Comparison of ENCODE assay signal across 26 cellular contexts in the genomic region with DNA sequence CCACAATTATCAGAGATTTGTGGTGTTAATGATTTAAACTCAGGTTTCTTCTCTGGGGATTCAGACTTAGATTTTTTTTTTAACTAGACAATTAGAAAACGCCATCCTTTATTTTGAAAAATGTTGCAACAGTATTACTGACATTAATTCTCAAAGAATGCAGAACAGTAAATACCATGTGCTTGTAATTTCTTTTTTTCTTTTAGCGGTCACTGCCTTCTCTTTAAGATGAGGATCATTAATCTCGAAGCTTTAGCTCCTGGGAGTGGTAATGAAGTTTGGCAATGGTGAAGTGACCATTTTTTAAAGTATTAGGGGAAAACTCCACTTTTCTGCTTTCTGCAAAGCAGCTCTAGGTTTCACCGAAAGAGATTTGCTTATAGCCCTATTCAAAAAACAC.
"Had no signal": no experiment of that assay in that cellular context is flagged by ENCODE, and none has a peak within 500 bp of the region (broad histone marks: within the 10 kb centered on the region; RNA-seq: fewer than 3 reads in every experiment).

No MANE protein-coding gene starts in this region.

- H3K4me3 Mint-ChIP-seq: activated naive CD4-positive, alpha-beta T cell treated with anti-CD3 and anti-CD28 coated beads for 36 hours; activated naive CD8-positive, alpha-beta T cell treated with anti-CD3 and anti-CD28 coated beads for 36 hours; brain; naive thymus-derived CD8-positive, alpha-beta T cell; stimulated activated effector memory CD8-positive, alpha-beta T cell treated with anti-CD3 and anti-CD28 coated beads, Interleukin-12 subunit alpha, Interleukin-12 subunit beta, amount 100 ng/mL, for 72 hours; stimulated activated naive CD8-positive, alpha-beta T cell treated with anti-CD3 and anti-CD28 coated beads, Interleukin-15, Interleukin-2, amounts not matched to agents 100 ng/mL and 50 ng/mL, for 24 hours had no signal

- H3K4me1 Mint-ChIP-seq: activated naive CD8-positive, alpha-beta T cell treated with anti-CD3 and anti-CD28 coated beads for 36 hours; naive thymus-derived CD8-positive, alpha-beta T cell; stimulated activated effector memory CD8-positive, alpha-beta T cell treated with anti-CD3 and anti-CD28 coated beads, Interleukin-12 subunit alpha, Interleukin-12 subunit beta, amount 100 ng/mL, for 72 hours had no signal

- H3K9me3 ChIP-seq: adrenal gland, ascending aorta, colonic mucosa, left ventricle myocardium inferior, thoracic aorta, uterus had no signal

- ATAC-seq: foreskin keratinocyte; naive thymus-derived CD8-positive, alpha-beta T cell; sciatic nerve; stimulated activated effector memory CD8-positive, alpha-beta T cell treated with anti-CD3 and anti-CD28 coated beads, Interleukin-12 subunit alpha, Interleukin-12 subunit beta, amount 100 ng/mL, for 72 hours had no signal

- H3K27me3 Mint-ChIP-seq: activated naive CD8-positive, alpha-beta T cell treated with anti-CD3 and anti-CD28 coated beads for 36 hours; brain had no signal

- H3K27ac Mint-ChIP-seq: activated naive CD4-positive, alpha-beta T cell treated with anti-CD3 and anti-CD28 coated beads for 36 hours; activated naive CD8-positive, alpha-beta T cell treated with anti-CD3 and anti-CD28 coated beads for 36 hours; naive thymus-derived CD8-positive, alpha-beta T cell; stimulated activated effector memory CD8-positive, alpha-beta T cell treated with anti-CD3 and anti-CD28 coated beads, Interleukin-12 subunit alpha, Interleukin-12 subunit beta, amount 100 ng/mL, for 72 hours; stimulated activated naive CD8-positive, alpha-beta T cell treated with anti-CD3 and anti-CD28 coated beads, Interleukin-15, Interleukin-2, amounts not matched to agents 100 ng/mL and 50 ng/mL, for 24 hours had no signal

- H3K36me3 ChIP-seq: adrenal gland, ascending aorta, cardiac muscle cell, colonic mucosa, left ventricle myocardium inferior, thoracic aorta, uterus had no signal

- DNase-seq: activated CD4-positive, alpha-beta T cell treated with anti-CD3 and anti-CD28 coated beads for 4 hours; activated CD4-positive, alpha-beta T cell treated with anti-CD3 and anti-CD28 coated beads, Interleukin-2, amount 50 U/mL, for 4 hours; activated CD8-positive, alpha-beta memory T cell treated with anti-CD3 and anti-CD28 coated beads for 24 hours; activated effector memory CD4-positive, alpha-beta T cell treated with Interleukin-2 at 50 U/mL for 16 hours; activated naive CD4-positive, alpha-beta T cell treated with anti-CD3 and anti-CD28 coated beads for 36 hours; activated naive CD8-positive, alpha-beta T cell treated with anti-CD3 and anti-CD28 coated beads for 36 hours; adrenal gland; cerebellar nuclear complex; colonic mucosa; effector CD8-positive, alpha-beta T cell; foreskin keratinocyte; left ventricle myocardium inferior; mammary epithelial cell; naive thymus-derived CD8-positive, alpha-beta T cell; stimulated activated CD4-positive, alpha-beta T cell treated with anti-CD3 and anti-CD28 coated beads, Interleukin-4, amount 100 ng/mL, for 24 hours; trophoblast cell; uterus had no signal

- H3K4me1 ChIP-seq: adrenal gland, ascending aorta, colonic mucosa, foreskin keratinocyte, left ventricle myocardium inferior, uterus had no signal

- H3K4me3 ChIP-seq: adrenal gland, ascending aorta, cardiac muscle cell, colonic mucosa, left ventricle myocardium inferior, skin epidermis, thoracic aorta, uterus had no signal

- H3K9me3 Mint-ChIP-seq: activated naive CD4-positive, alpha-beta T cell treated with anti-CD3 and anti-CD28 coated beads for 36 hours; activated naive CD8-positive, alpha-beta T cell treated with anti-CD3 and anti-CD28 coated beads for 36 hours; brain; naive thymus-derived CD8-positive, alpha-beta T cell; stimulated activated effector memory CD8-positive, alpha-beta T cell treated with anti-CD3 and anti-CD28 coated beads, Interleukin-12 subunit alpha, Interleukin-12 subunit beta, amount 100 ng/mL, for 72 hours; stimulated activated naive CD8-positive, alpha-beta T cell treated with anti-CD3 and anti-CD28 coated beads, Interleukin-15, Interleukin-2, amounts not matched to agents 100 ng/mL and 50 ng/mL, for 24 hours had no signal

- H3K27me3 ChIP-seq: ascending aorta, cardiac muscle cell, colonic mucosa, foreskin keratinocyte, uterus had no signal

- H3K36me3 Mint-ChIP-seq: activated naive CD8-positive, alpha-beta T cell treated with anti-CD3 and anti-CD28 coated beads for 36 hours; naive thymus-derived CD8-positive, alpha-beta T cell; stimulated activated effector memory CD8-positive, alpha-beta T cell treated with anti-CD3 and anti-CD28 coated beads, Interleukin-12 subunit alpha, Interleukin-12 subunit beta, amount 100 ng/mL, for 72 hours had no signal

- H3K27ac ChIP-seq: adrenal gland, ascending aorta, cardiac muscle cell, colonic mucosa, foreskin keratinocyte, left ventricle myocardium inferior, skin epidermis, thoracic aorta, uterus, VCaP had no signal
